Comparison of ENCODE assay signal across 16 cellular contexts in genomic region chr11:38481391-38481790, GRCh38.
A peak's percentile ranks its signal among the peaks of the same experiment; 100 is the strongest.
DNase-seq lines count a peak whose midpoint lies in the region; ATAC-seq, FAIRE-seq and TF ChIP-seq lines count a peak whose summit lies in the region.
"Had no signal": no experiment of that assay in that cellular context is flagged by ENCODE, and none has a peak within 500 bp of the region (broad histone marks: within the 10 kb centered on the region; RNA-seq: fewer than 3 reads in every experiment).

No MANE protein-coding gene starts in this region.

- no peak overlapping the region for H2BK5ac ChIP-seq in neuronal stem cell (ENCODE audit: low read length)

- no peak overlapping the region for H4K8ac ChIP-seq in neuronal stem cell (ENCODE audit: low read depth, low read length)

- no peak overlapping the region for H2BK12ac ChIP-seq in neuronal stem cell (ENCODE audit: low read length)

- CTCF ChIA-PET in HEK293T (lab: Yijun Ruan, JAX) (no interaction called here), K562 (lab: Yijun Ruan, JAX; ENCODE audit: low intra/inter-chr PET ratio) (no interaction called here)

- H3K9me1 ChIP-seq in K562 (ENCODE audit: control insufficient read depth, insufficient read depth, low read length) = no peaks in the 10 kb centered on the region

- H2AK5ac ChIP-seq in neuronal stem cell (ENCODE audit: low read depth, low read length) = no peak overlapping the region

- H3K4me1 Mint-ChIP-seq in glutamatergic neuron (ENCODE audit: low read depth, unreplicated experiment) = no peaks in the 10 kb centered on the region
- H3K4me1 Mint-ChIP-seq: CD4-positive, alpha-beta memory T cell had no signal

- POLR2A ChIA-PET in HEK293T (lab: Yijun Ruan, JAX) = no interaction called here
- POLR2A ChIA-PET in K562 (lab: Yijun Ruan, JAX) = no interaction called here

- no peak overlapping the region for H2BK120ac ChIP-seq in neuronal stem cell (ENCODE audit: low read depth, low read length)

- no peaks in the 10 kb centered on the region for H3K36me3 Mint-ChIP-seq in glutamatergic neuron (ENCODE audit: unreplicated experiment)
- H3K36me3 Mint-ChIP-seq: CD4-positive, alpha-beta memory T cell had no signal

- TF ChIP-seq EP300 in K562 (IDR thresholded peaks at IDR 0.05; ENCODE audit: low read length) = no peak

- no peaks in the 10 kb centered on the region for H3K79me2 ChIP-seq in K562 (ENCODE audit: control insufficient read depth, insufficient read depth, low read length)

- no peak overlapping the region for H3K23ac ChIP-seq in neuronal stem cell (ENCODE audit: low read depth, low read length, poor library complexity)

- no peak overlapping the region for H3K27ac Mint-ChIP-seq in glutamatergic neuron (ENCODE audit: unreplicated experiment)
- H3K27ac Mint-ChIP-seq: CD4-positive, alpha-beta memory T cell had no signal

- 52% methylated on average over 7 of the region's 12 CpGs for WGBS in K562 (ENCODE audit: insufficient coverage, low coverage, missing lambda C conversion rate)
- no CpG with 5 or more reads among the region's 12 CpGs for WGBS in neuronal stem cell (ENCODE audit: extremely low coverage in 2 of 2, insufficient read length in 2 of 2, insufficient replicate concordance in 1 of 2), 2 donors

- no peak overlapping the region for H3K27ac ChIP-seq in K562 (ENCODE audit: extremely low read depth, low read depth, low read length)
- H3K27ac ChIP-seq in neuronal stem cell (replicated peaks; ENCODE audit: low read length) = no peak overlapping the region
- H3K27ac ChIP-seq: A549, C4-2B, GM23248 had no signal

- FAIRE-seq in K562 (lab: Jason Lieb, UNC) = no peak
- FAIRE-seq: A549, GM19239 had no signal

- H3K4me1 ChIP-seq in K562 (replicated peaks in 1 of 2; ENCODE audit: control insufficient read depth in 2 of 2, insufficient read depth in 2 of 2, low read length in 2 of 2) = peaks cover 0 to 3% of the 10 kb centered on the region in 2 experiments; a peak in 1 of 5 replicates
- no peaks in the 10 kb centered on the region for H3K4me1 ChIP-seq in neuronal stem cell (ENCODE audit: control insufficient read depth in 2 of 2, insufficient read depth in 1 of 2, low read depth in 1 of 2, low read length in 2 of 2)
- H3K4me1 ChIP-seq: A549, BE2C had no signal

- peak overlapping the region; percentile 74 for H3K18ac ChIP-seq in neuronal stem cell (ENCODE audit: low read length)

- H3K4me2 ChIP-seq in K562 (ENCODE audit: insufficient read depth, low read length) (no peak overlapping the region), neuronal stem cell (ENCODE audit: insufficient read depth, low read length, poor library complexity, severe bottlenecking) (no peak overlapping the region)
- H3K4me2 ChIP-seq: A549 had no signal

- no peak overlapping the region for H3K9ac ChIP-seq in K562 (ENCODE audit: insufficient read depth in 1 of 2, low read depth in 2 of 2, low read length in 2 of 2)
- H3K9ac ChIP-seq in neuronal stem cell (ENCODE audit: low read depth, low read length, poor library complexity) = no peak overlapping the region
- H3K9ac ChIP-seq: GM23248 had no signal

- DNase-seq in ELF-1 (ENCODE audit: low read depth, low spot score) = peak; percentile 11
- peak; percentile 4 for DNase-seq in HEK293T (ENCODE audit: extremely low spot score)
- no peak for DNase-seq in K562 (ENCODE audit: extremely low read depth in 1 of 4, low spot score in 3 of 4)
- DNase-seq in neuronal stem cell (ENCODE audit: low spot score) = no peak
- DNase-seq in glutamatergic neuron = no peak
- DNase-seq in activated gamma-delta T cell treated with Interleukin-2 at 50 U/mL for 16 hours = no peak
- DNase-seq in stimulated activated CD4-positive, alpha-beta T cell treated with anti-CD3 and anti-CD28 coated beads, Interleukin-2, amount 100 ng/mL, for 48 hours = no peak
- DNase-seq: BE2C; CD4-positive, alpha-beta memory T cell; DND-41; GF-D8; GM23248; H7 had no signal

- no peaks in the 10 kb centered on the region for H3K79me1 ChIP-seq in neuronal stem cell (ENCODE audit: low read depth, low read length)

- H2AFZ ChIP-seq in K562 (ENCODE audit: low read depth, low read length) (peak overlapping the region; percentile 49), neuronal stem cell (ENCODE audit: low read length) (no peak overlapping the region)
- H2AFZ ChIP-seq: GM23248 had no signal

- no peak overlapping the region for H3K4me3 Mint-ChIP-seq in glutamatergic neuron (ENCODE audit: unreplicated experiment)
- H3K4me3 Mint-ChIP-seq: CD4-positive, alpha-beta memory T cell had no signal

- no peaks in the 10 kb centered on the region for H3K36me3 ChIP-seq in K562 (ENCODE audit: control insufficient read depth, insufficient read depth, low read length)
- H3K36me3 ChIP-seq in neuronal stem cell (replicated peaks in 1 of 2; ENCODE audit: control insufficient read depth in 2 of 2, insufficient read depth in 2 of 2, low read length in 2 of 2) = no peaks in the 10 kb centered on the region
- H3K36me3 ChIP-seq: BE2C had no signal

- H3K4ac ChIP-seq in neuronal stem cell (ENCODE audit: low read length) = no peak overlapping the region

- TF ChIP-seq RAD21 in K562 (CRISPR knock-in tag; conservative IDR thresholded peaks at IDR 0.05 in 1 of 2, IDR thresholded peaks at IDR 0.05 in 1 of 2) = no peak

- intact Hi-C loops in K562 (cut with micrococcal nuclease) = no loop called here

- no peaks in the 10 kb centered on the region for H4K20me1 ChIP-seq in K562 (replicated peaks; ENCODE audit: control insufficient read depth, insufficient read depth, low read length)

- no peak for ATAC-seq in K562
- ATAC-seq: A549 had no signal

- no peaks in the 10 kb centered on the region for H3K27me3 ChIP-seq in K562 (ENCODE audit: control insufficient read depth in 2 of 2, insufficient read depth in 2 of 2, low read length in 2 of 2)
- H3K27me3 ChIP-seq in neuronal stem cell (ENCODE audit: control insufficient read depth in 3 of 3, insufficient read depth in 3 of 3, low read depth in 1 of 3, low read length in 3 of 3) = no peaks in the 10 kb centered on the region
- H3K27me3 ChIP-seq: BE2C had no signal

- no peaks in the 10 kb centered on the region for H3K9me3 ChIP-seq in K562 (replicated peaks; ENCODE audit: control insufficient read depth, insufficient read depth, low read depth, low read length)
- H3K9me3 ChIP-seq in neuronal stem cell (replicated peaks in 1 of 2; ENCODE audit: control insufficient read depth in 2 of 2, insufficient read depth in 1 of 2, low read depth in 1 of 2, low read length in 2 of 2) = no peaks in the 10 kb centered on the region
- H3K9me3 ChIP-seq: A549, BE2C had no signal

- no peak overlapping the region for H2BK15ac ChIP-seq in neuronal stem cell (ENCODE audit: low read length)

- in situ Hi-C loops in K562 (cut with MboI) = no loop called here

- H4K91ac ChIP-seq in neuronal stem cell (ENCODE audit: low read depth, low read length, poor library complexity) = no peak overlapping the region

- no peak overlapping the region for H3K14ac ChIP-seq in neuronal stem cell (ENCODE audit: low read length)

- TF ChIP-seq CTCF in K562 (IDR thresholded peaks at IDR 0.05 in 2 of 3, conservative IDR thresholded peaks at IDR 0.05 in 1 of 3; ENCODE audit: insufficient read depth in 2 of 3, low read depth in 1 of 3, low read length in 3 of 3) (no peak), glutamatergic neuron (IDR thresholded peaks at IDR 0.05; ENCODE audit: partially characterized antibody, unreplicated experiment) (no peak)

- TF ChIP-seq POLR2A in K562 (conservative IDR thresholded peaks at IDR 0.05) = no peak

- BruUV-seq in K562 (replicated peaks; lab: Mats Ljungman, UMichigan) = no TSS peak

- no peaks in the 10 kb centered on the region for H3K27me3 Mint-ChIP-seq in glutamatergic neuron (ENCODE audit: unreplicated experiment)
- H3K27me3 Mint-ChIP-seq: CD4-positive, alpha-beta memory T cell had no signal

- peaks cover 1% of the 10 kb centered on the region for H3K9me3 Mint-ChIP-seq in glutamatergic neuron (ENCODE audit: unreplicated experiment)

- H3K4me3 ChIP-seq in K562 (no peak overlapping the region), neuronal stem cell (ENCODE audit: low read length in 2 of 2) (no peak overlapping the region)
- H3K4me3 ChIP-seq: A549, GM23248 had no signal

TF ChIP-seq in HEK293T, 16 proteins besides CTCF, POLR2A, EP300 and RAD21 (continues in another document):
- TF ChIP-seq FOXM1 (IDR thresholded peaks at IDR 0.05; ENCODE audit: borderline replicate concordance) = no peak
- TF ChIP-seq CTBP1 (IDR thresholded peaks at IDR 0.05; ENCODE audit: borderline replicate concordance) = no peak
- TF ChIP-seq FOXK2 (IDR thresholded peaks at IDR 0.05) = no peak
- TF ChIP-seq ELF4 (IDR thresholded peaks at IDR 0.05) = no peak
- TF ChIP-seq BHLHE40 (IDR thresholded peaks at IDR 0.05; ENCODE audit: borderline replicate concordance) = no peak
- TF ChIP-seq FOXA1 (IDR thresholded peaks at IDR 0.05) = no peak
- TF ChIP-seq PKNOX1 (IDR thresholded peaks at IDR 0.05) = no peak
- no peak for TF ChIP-seq SP1 (IDR thresholded peaks at IDR 0.05)
- TF ChIP-seq ARNT (IDR thresholded peaks at IDR 0.05) = no peak

TF ChIP-seq in K562, 482 proteins besides CTCF, POLR2A, EP300 and RAD21 (continues in another document):
- no peak for TF ChIP-seq VEZF1 (CRISPR knock-in tag; IDR thresholded peaks at IDR 0.05)
- no peak for TF ChIP-seq ZNF398 (CRISPR knock-in tag; IDR thresholded peaks at IDR 0.05)
- TF ChIP-seq HNRNPUL1 (IDR thresholded peaks at IDR 0.05; ENCODE audit: low read length) = no peak
- no peak for TF ChIP-seq PTTG1 (tag; IDR thresholded peaks at IDR 0.05; ENCODE audit: low read depth)

Comparison
In these comparisons a context has a peak if more than half of its experiments do, and no peak if none do; other contexts are left out.
1. DNase-seq: peak in ELF-1 (single experiment) and HEK293T (single experiment); none in K562 (0 of 4), neuronal stem cell (single experiment), glutamatergic neuron (single experiment), activated gamma-delta T cell treated with Interleukin-2 at 50 U/mL for 16 hours (single experiment) and stimulated activated CD4-positive, alpha-beta T cell treated with anti-CD3 and anti-CD28 coated beads, Interleukin-2, amount 100 ng/mL, for 48 hours (0 of 2).